Comparison of ENCODE assay signal across 8 cellular contexts in genomic region chr12:100741084-100741711, GRCh38. TPM values are rescaled to one million over a fixed set of nuclear protein-coding genes. Genes with fewer than 3 reads are reported as not detected.
DNase-seq lines count a peak whose midpoint lies in the region; ATAC-seq, FAIRE-seq and TF ChIP-seq lines count a peak whose summit lies in the region.

No MANE protein-coding gene starts in this region.

- no peaks in the 10 kb centered on the region for H3K4me1 ChIP-seq in prostate gland (replicated peaks)

- intact Hi-C loops in prostate gland (cut with DNase I), result no loop called here

- ATAC-seq in activated naive CD4-positive, alpha-beta T cell treated with anti-CD3 and anti-CD28 coated beads, Interleukin-2, amount 50 U/mL, for 72 hours, result no peak
- ATAC-seq in GM21737 (IDR thresholded peaks at IDR 0.05; ENCODE audit: unreplicated experiment), result no peak

- H3K27ac Mint-ChIP-seq in activated naive CD4-positive, alpha-beta T cell treated with anti-CD3 and anti-CD28 coated beads, Interleukin-2, amount 50 U/mL, for 72 hours, result no peak overlapping the region

- H3K27ac ChIP-seq in prostate gland, result no peak overlapping the region

- H3K9me3 Mint-ChIP-seq in activated naive CD4-positive, alpha-beta T cell treated with anti-CD3 and anti-CD28 coated beads, Interleukin-2, amount 50 U/mL, for 72 hours, result peaks cover 6 to 8% of the 10 kb centered on the region in 2 donors

- H3K27me3 ChIP-seq in prostate gland (replicated peaks; ENCODE audit: insufficient read depth), result no peaks in the 10 kb centered on the region

- no peaks in the 10 kb centered on the region for H3K9me3 ChIP-seq in prostate gland

- peak; percentile 73 for TF ChIP-seq CTCF in epithelial cell of esophagus (IDR thresholded peaks at IDR 0.05; ENCODE audit: insufficient read depth, low read depth, low read length, missing control alignments)
- peak; percentile 23 to 57 (median 48) for TF ChIP-seq CTCF in prostate gland (IDR thresholded peaks at IDR 0.05)

- no peak for TF ChIP-seq POLR2A in prostate gland (IDR thresholded peaks at IDR 0.05)

- no peaks in the 10 kb centered on the region for H3K36me3 ChIP-seq in prostate gland

- FAIRE-seq in GM18507 (lab: Jason Lieb, UNC), result peak; percentile 84

- DNase-seq in Ammon's horn (ENCODE audit: low spot score) (peak; percentile 35), GM18507 (ENCODE audit: extremely low spot score, insufficient read length, low read depth) (no peak), NCI-H460 (ENCODE audit: extremely low read depth, low read depth) (peak; percentile 46), epithelial cell of esophagus (ENCODE audit: low read depth) (peak; percentile 41), prostate gland (ENCODE audit: low spot score) (no peak)
- DNase-seq in stimulated activated CD4-positive, alpha-beta T cell treated with anti-CD3 and anti-CD28 coated beads, Interleukin-15, amount 100 ng/mL, for 24 hours, result no peak
- DNase-seq in activated naive CD4-positive, alpha-beta T cell treated with anti-CD3 and anti-CD28 coated beads, Interleukin-2, amount 50 U/mL, for 72 hours (ENCODE audit: low spot score in 2 of 2), result no peak

- H3K4me3 ChIP-seq in epithelial cell of esophagus (ENCODE audit: low read length), result no peak overlapping the region
- H3K4me3 ChIP-seq in prostate gland, result no peak overlapping the region

- 47% methylated on average over 3 of the region's 3 CpGs for WGBS in prostate gland

- H3K36me3 Mint-ChIP-seq in activated naive CD4-positive, alpha-beta T cell treated with anti-CD3 and anti-CD28 coated beads, Interleukin-2, amount 50 U/mL, for 72 hours, result no peaks in the 10 kb centered on the region

RNA-seq across cellular contexts. Expression of gene ANO4, which starts 53.4 kb away (rescaled TPM):
- not detected in 2 replicates for total RNA-seq in NCI-H460 (2014; rRNA removed; shearing (Covaris generic))
- polyA plus RNA-seq in NCI-H460 (2014; cell fraction: nucleus; rRNA removed), result not detected in 2 replicates
- total RNA-seq in prostate gland, result 1 to 10 TPM; 7.2 to 8.5 TPM
- total RNA-seq in activated naive CD4-positive, alpha-beta T cell treated with anti-CD3 and anti-CD28 coated beads, Interleukin-2, amount 50 U/mL, for 72 hours, result not detected

Comparison
In these comparisons a context has a peak if more than half of its experiments do, and no peak if none do; other contexts are left out.
1. DNase-seq: peak in Ammon's horn (single experiment), NCI-H460 (single experiment) and epithelial cell of esophagus (single experiment); none in GM18507 (single experiment), prostate gland (single experiment), stimulated activated CD4-positive, alpha-beta T cell treated with anti-CD3 and anti-CD28 coated beads, Interleukin-15, amount 100 ng/mL, for 24 hours (single experiment) and activated naive CD4-positive, alpha-beta T cell treated with anti-CD3 and anti-CD28 coated beads, Interleukin-2, amount 50 U/mL, for 72 hours (0 of 2).